ENCODE assay signal across 8 cellular contexts in genomic region chr19:4722671-4723464, GRCh38. TPM values are rescaled to one million over a fixed set of nuclear protein-coding genes. Genes with fewer than 3 reads are reported as not detected.
DNase-seq lines count a peak whose midpoint lies in the region; ATAC-seq and TF ChIP-seq lines count a peak whose summit lies in the region.

No MANE protein-coding gene starts in this region.

- no peaks in the 10 kb centered on the region for H3K9me3 Mint-ChIP-seq in activated T-cell treated with anti-CD3 and anti-CD28 coated beads, Interleukin-2, amount 50 U/mL, for 4 hours
- H3K9me3 Mint-ChIP-seq in activated B cell treated with CpG ODN at 0.5 μM for 24 hours = no peaks in the 10 kb centered on the region
- no peaks in the 10 kb centered on the region for H3K9me3 Mint-ChIP-seq in osteocyte (ENCODE audit: unreplicated experiment)

- DNase-seq in activated T-cell treated with anti-CD3 and anti-CD28 coated beads, Interleukin-2, amount 50 U/mL, for 4 hours = no peak
- DNase-seq in activated T-cell treated with anti-CD3 and anti-CD28 coated beads, Interleukin-2, amount 50 U/mL, for 1 hour = no peak
- peak; percentile 19 for DNase-seq in activated B cell treated with CpG ODN at 0.5 μM for 24 hours
- peak; percentile 46 for DNase-seq in fibroblast of the conjunctiva (ENCODE audit: low read depth)
- no peak for DNase-seq in osteocyte (ENCODE audit: extremely low spot score, unreplicated experiment)

- POLR2A ChIA-PET in activated B cell treated with CpG ODN at 0.5 μM for 24 hours (lab: Charles Lee) = no interaction called here

- CTCF ChIA-PET in activated B cell treated with CpG ODN at 0.5 μM for 24 hours (lab: Charles Lee) = interaction anchor here (2.4 kb wide), 1 partner anchor 68 kb away, joined by 8 read pairs; the partner anchor contains the start of gene FEM1A

- H3K27ac Mint-ChIP-seq in activated B cell treated with CpG ODN at 0.5 μM for 24 hours = peak overlapping the region; percentile 91
- H3K27ac Mint-ChIP-seq in osteocyte (ENCODE audit: unreplicated experiment) = peak overlapping the region; percentile 89

- peak overlapping the region; percentile 98 for H3K4me3 Mint-ChIP-seq in activated T-cell treated with anti-CD3 and anti-CD28 coated beads, Interleukin-2, amount 50 U/mL, for 4 hours
- H3K4me3 Mint-ChIP-seq in activated B cell treated with CpG ODN at 0.5 μM for 24 hours (peak overlapping the region; percentile 98), osteocyte (ENCODE audit: unreplicated experiment) (peak overlapping the region; percentile 94)

- H3K27me3 Mint-ChIP-seq in activated T-cell treated with anti-CD3 and anti-CD28 coated beads, Interleukin-2, amount 50 U/mL, for 4 hours (ENCODE audit: low read depth) = no peaks in the 10 kb centered on the region
- H3K27me3 Mint-ChIP-seq in activated B cell treated with CpG ODN at 0.5 μM for 24 hours = peaks cover 7% of the 10 kb centered on the region
- H3K27me3 Mint-ChIP-seq in osteocyte (ENCODE audit: unreplicated experiment) = no peaks in the 10 kb centered on the region

- TF ChIP-seq CTCF in activated B cell treated with CpG ODN at 0.5 μM for 24 hours (IDR thresholded peaks at IDR 0.05) = no peak
- no peak for TF ChIP-seq CTCF in osteocyte (IDR thresholded peaks at IDR 0.05)

- H3K36me3 Mint-ChIP-seq in activated T-cell treated with anti-CD3 and anti-CD28 coated beads, Interleukin-2, amount 50 U/mL, for 4 hours (ENCODE audit: insufficient read depth) = peaks cover 10% of the 10 kb centered on the region
- H3K36me3 Mint-ChIP-seq in activated B cell treated with CpG ODN at 0.5 μM for 24 hours (ENCODE audit: low read depth) (peaks cover 41% of the 10 kb centered on the region), osteocyte (ENCODE audit: unreplicated experiment) (peaks cover 2% of the 10 kb centered on the region)

- intact Hi-C loops in activated B cell treated with CpG ODN at 0.5 μM for 24 hours (cut with micrococcal nuclease) = loop anchor here (1.0 to 5.0 kb wide), 5 partner anchors 84 to 961 kb away; partner anchors contain the start of genes APBA3, HDGFL2, MRPL54 and SAFB

- no peak for ATAC-seq in activated T-cell treated with anti-CD3 and anti-CD28 coated beads, Interleukin-2, amount 50 U/mL, for 4 hours
- peak; percentile 6 for ATAC-seq in HG03066 (IDR thresholded peaks at IDR 0.05; ENCODE audit: low read depth, unreplicated experiment)
- no peak for ATAC-seq in activated B cell treated with CpG ODN at 0.5 μM for 24 hours (ENCODE audit: low read depth)
- ATAC-seq in HG03175 (IDR thresholded peaks at IDR 0.05; ENCODE audit: unreplicated experiment) = no peak
- no peak for ATAC-seq in GM19455 (IDR thresholded peaks at IDR 0.05; ENCODE audit: unreplicated experiment)

- H3K4me1 Mint-ChIP-seq in activated T-cell treated with anti-CD3 and anti-CD28 coated beads, Interleukin-2, amount 50 U/mL, for 4 hours (ENCODE audit: low read depth) = peaks cover 25% of the 10 kb centered on the region
- H3K4me1 Mint-ChIP-seq in activated B cell treated with CpG ODN at 0.5 μM for 24 hours (peaks cover 46% of the 10 kb centered on the region), osteocyte (ENCODE audit: unreplicated experiment) (peaks cover 33% of the 10 kb centered on the region)

RNA-seq across cellular contexts. Expression of gene DPP9, which starts 0.8 kb away (rescaled TPM):
- total RNA-seq in activated T-cell treated with anti-CD3 and anti-CD28 coated beads, Interleukin-2, amount 50 U/mL, for 4 hours = 100 to 1,000 TPM; 112 to 126 (median 120) TPM
- total RNA-seq in activated B cell treated with CpG ODN at 0.5 μM for 24 hours = 85.7 and 111 TPM in 2 replicates
- total RNA-seq in osteocyte = 45.6 and 54.8 TPM in 2 replicates

RNA-seq across cellular contexts. Expression of gene MYDGF, which starts 52.7 kb away (rescaled TPM):
- 100 to 1,000 TPM; 129 to 150 (median 134) TPM for total RNA-seq in activated T-cell treated with anti-CD3 and anti-CD28 coated beads, Interleukin-2, amount 50 U/mL, for 4 hours
- 30.9 and 31.6 TPM in 2 replicates for total RNA-seq in activated B cell treated with CpG ODN at 0.5 μM for 24 hours
- 95.4 and 103 TPM in 2 replicates for total RNA-seq in osteocyte

Comparison
In these comparisons a context has a peak if more than half of its experiments do, and no peak if none do; other contexts are left out.
1. DNase-seq: peak in activated B cell treated with CpG ODN at 0.5 μM for 24 hours (single experiment) and fibroblast of the conjunctiva (single experiment); none in activated T-cell treated with anti-CD3 and anti-CD28 coated beads, Interleukin-2, amount 50 U/mL, for 4 hours (single experiment), activated T-cell treated with anti-CD3 and anti-CD28 coated beads, Interleukin-2, amount 50 U/mL, for 1 hour (single experiment) and osteocyte (single experiment).
2. Peak in every context shown above with its lines, with median percentiles within 50 percentile points of each other: H3K4me3 Mint-ChIP-seq.